1 cellular context compared by ENCODE assay signal in the genomic region with DNA sequence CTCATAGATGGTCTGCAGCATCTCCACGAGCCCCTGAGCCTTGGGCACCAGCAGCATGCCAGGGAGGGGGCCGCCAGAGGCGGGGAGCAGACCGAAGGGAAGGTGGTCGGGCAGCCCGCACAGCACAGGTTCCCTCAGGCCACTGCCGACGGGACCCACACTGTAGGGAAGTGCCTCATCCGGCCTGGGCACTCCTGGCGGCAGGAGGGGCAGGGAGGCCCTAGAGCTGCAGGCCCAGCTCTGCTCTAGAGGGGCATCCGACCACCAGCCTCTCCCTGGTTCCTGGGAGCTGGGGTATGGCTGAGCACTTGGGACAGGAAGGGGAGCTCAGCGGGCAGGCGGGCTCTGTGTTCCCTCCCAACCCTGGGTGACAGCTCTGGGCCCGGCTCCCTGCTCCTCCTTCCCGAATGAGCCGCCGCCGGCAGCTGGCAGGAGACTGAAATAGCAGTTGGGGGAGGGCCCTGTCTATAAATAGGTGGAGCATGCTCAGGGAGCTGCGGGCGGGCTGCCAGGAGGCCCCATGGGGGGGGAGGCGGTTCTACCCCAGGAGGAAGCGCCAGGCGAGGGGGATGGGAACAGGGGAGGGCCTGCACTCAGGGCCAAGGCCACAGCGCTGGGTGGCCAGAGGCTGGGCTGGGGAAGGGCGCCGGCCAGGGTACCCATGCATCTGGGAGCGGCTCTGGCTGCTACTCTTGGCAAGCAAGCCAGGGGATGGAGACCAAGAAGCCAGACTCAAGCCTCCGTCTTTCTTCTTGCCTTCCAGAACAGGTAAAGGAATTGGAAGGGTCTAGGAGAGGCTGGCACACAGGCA.
TF ChIP-seq lines count a peak whose summit lies in the region.

No MANE protein-coding gene starts in this region.

TF ChIP-seq in HepG2, 621 proteins besides CTCF, POLR2A, EP300 and RAD21 (continued from another document and continues in another):
- TF ChIP-seq, protein P1, sequence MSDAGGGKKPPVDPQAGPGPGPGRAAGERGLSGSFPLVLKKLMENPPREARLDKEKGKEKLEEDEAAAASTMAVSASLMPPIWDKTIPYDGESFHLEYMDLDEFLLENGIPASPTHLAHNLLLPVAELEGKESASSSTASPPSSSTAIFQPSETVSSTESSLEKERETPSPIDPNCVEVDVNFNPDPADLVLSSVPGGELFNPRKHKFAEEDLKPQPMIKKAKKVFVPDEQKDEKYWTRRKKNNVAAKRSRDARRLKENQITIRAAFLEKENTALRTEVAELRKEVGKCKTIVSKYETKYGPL (CRISPR knock-in tag; IDR thresholded peaks at IDR 0.05): no peak
- no peak for TF ChIP-seq MAFK (conservative IDR thresholded peaks at IDR 0.05 in 1 of 2, IDR thresholded peaks at IDR 0.05 in 1 of 2; ENCODE audit: low read length in 2 of 2)
- TF ChIP-seq HES4 (CRISPR knock-in tag; IDR thresholded peaks at IDR 0.05; ENCODE audit: borderline replicate concordance): peak; percentile 90
- peak; percentile 98 for TF ChIP-seq HOXA5 (CRISPR knock-in tag; IDR thresholded peaks at IDR 0.05)
- TF ChIP-seq YY1 (IDR thresholded peaks at IDR 0.05; ENCODE audit: insufficient read depth, insufficient replicate concordance, low read depth, low read length): peak; percentile 71
- peak; percentile 99 for TF ChIP-seq TBX2 (CRISPR knock-in tag; IDR thresholded peaks at IDR 0.05; ENCODE audit: borderline replicate concordance)
- peak; percentile 58; the same call in 1 of the 2 replicates for TF ChIP-seq ZNF572 (CRISPR knock-in tag; IDR thresholded peaks at IDR 0.05)
- TF ChIP-seq, protein P2, sequence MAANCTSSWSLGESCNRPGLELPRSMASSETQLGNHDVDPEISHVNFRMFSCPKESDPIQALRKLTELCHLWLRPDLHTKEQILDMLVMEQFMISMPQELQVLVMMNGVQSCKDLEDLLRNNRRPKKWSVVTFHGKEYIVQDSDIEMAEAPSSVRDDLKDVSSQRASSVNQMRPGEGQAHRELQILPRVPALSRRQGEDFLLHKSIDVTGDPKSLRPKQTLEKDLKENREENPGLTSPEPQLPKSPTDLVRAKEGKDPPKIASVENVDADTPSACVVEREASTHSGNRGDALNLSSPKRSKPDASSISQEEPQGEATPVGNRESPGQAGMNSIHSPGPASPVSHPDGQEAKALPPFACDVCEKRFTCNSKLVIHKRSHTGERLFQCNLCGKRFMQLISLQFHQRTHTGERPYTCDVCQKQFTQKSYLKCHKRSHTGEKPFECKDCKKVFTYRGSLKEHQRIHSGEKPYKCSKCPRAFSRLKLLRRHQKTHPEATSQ (CRISPR knock-in tag; IDR thresholded peaks at IDR 0.05; ENCODE audit: borderline replicate concordance): peak; percentile 92; the same call in 1 of the 2 replicates
- TF ChIP-seq, protein P3, sequence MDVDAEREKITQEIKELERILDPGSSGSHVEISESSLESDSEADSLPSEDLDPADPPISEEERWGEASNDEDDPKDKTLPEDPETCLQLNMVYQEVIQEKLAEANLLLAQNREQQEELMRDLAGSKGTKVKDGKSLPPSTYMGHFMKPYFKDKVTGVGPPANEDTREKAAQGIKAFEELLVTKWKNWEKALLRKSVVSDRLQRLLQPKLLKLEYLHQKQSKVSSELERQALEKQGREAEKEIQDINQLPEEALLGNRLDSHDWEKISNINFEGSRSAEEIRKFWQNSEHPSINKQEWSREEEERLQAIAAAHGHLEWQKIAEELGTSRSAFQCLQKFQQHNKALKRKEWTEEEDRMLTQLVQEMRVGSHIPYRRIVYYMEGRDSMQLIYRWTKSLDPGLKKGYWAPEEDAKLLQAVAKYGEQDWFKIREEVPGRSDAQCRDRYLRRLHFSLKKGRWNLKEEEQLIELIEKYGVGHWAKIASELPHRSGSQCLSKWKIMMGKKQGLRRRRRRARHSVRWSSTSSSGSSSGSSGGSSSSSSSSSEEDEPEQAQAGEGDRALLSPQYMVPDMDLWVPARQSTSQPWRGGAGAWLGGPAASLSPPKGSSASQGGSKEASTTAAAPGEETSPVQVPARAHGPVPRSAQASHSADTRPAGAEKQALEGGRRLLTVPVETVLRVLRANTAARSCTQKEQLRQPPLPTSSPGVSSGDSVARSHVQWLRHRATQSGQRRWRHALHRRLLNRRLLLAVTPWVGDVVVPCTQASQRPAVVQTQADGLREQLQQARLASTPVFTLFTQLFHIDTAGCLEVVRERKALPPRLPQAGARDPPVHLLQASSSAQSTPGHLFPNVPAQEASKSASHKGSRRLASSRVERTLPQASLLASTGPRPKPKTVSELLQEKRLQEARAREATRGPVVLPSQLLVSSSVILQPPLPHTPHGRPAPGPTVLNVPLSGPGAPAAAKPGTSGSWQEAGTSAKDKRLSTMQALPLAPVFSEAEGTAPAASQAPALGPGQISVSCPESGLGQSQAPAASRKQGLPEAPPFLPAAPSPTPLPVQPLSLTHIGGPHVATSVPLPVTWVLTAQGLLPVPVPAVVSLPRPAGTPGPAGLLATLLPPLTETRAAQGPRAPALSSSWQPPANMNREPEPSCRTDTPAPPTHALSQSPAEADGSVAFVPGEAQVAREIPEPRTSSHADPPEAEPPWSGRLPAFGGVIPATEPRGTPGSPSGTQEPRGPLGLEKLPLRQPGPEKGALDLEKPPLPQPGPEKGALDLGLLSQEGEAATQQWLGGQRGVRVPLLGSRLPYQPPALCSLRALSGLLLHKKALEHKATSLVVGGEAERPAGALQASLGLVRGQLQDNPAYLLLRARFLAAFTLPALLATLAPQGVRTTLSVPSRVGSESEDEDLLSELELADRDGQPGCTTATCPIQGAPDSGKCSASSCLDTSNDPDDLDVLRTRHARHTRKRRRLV (CRISPR knock-in tag; IDR thresholded peaks at IDR 0.05): peak; percentile 97
- TF ChIP-seq BCL6 (CRISPR knock-in tag; IDR thresholded peaks at IDR 0.05): peak; percentile 89
- TF ChIP-seq, protein P4, sequence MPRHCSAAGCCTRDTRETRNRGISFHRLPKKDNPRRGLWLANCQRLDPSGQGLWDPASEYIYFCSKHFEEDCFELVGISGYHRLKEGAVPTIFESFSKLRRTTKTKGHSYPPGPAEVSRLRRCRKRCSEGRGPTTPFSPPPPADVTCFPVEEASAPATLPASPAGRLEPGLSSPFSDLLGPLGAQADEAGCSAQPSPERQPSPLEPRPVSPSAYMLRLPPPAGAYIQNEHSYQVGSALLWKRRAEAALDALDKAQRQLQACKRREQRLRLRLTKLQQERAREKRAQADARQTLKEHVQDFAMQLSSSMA (CRISPR knock-in tag; IDR thresholded peaks at IDR 0.05): peak; percentile 29; the same call in 1 of the 2 replicates
- no peak for TF ChIP-seq ZNF251 (CRISPR knock-in tag; IDR thresholded peaks at IDR 0.05)
- TF ChIP-seq KMT2B (CRISPR knock-in tag; IDR thresholded peaks at IDR 0.05): peak; percentile 71; the same call in 1 of the 2 replicates
- peak; percentile 93 for TF ChIP-seq ZNF749 (CRISPR knock-in tag; IDR thresholded peaks at IDR 0.05; ENCODE audit: borderline replicate concordance)
- TF ChIP-seq ASH2L (IDR thresholded peaks at IDR 0.05; ENCODE audit: insufficient read length, low read depth, low read length): peak; percentile 82
- peak; percentile 98 for TF ChIP-seq ZNF607 (CRISPR knock-in tag; IDR thresholded peaks at IDR 0.05; ENCODE audit: borderline replicate concordance)
- TF ChIP-seq SP5 (CRISPR knock-in tag; IDR thresholded peaks at IDR 0.05; ENCODE audit: borderline replicate concordance, low read depth): peak; percentile 98
- 0 out of 2 replicates have a peak, but pooled peaks have one; percentile 85 for TF ChIP-seq ZNF678 (CRISPR knock-in tag; IDR thresholded peaks at IDR 0.05)
- no peak for TF ChIP-seq ZNF382 (CRISPR knock-in tag; IDR thresholded peaks at IDR 0.05; ENCODE audit: borderline replicate concordance)
- TF ChIP-seq CC2D1A (CRISPR knock-in tag; IDR thresholded peaks at IDR 0.05): 0 out of 2 replicates have a peak, but pooled peaks have one; percentile 22
- TF ChIP-seq, protein P5, sequence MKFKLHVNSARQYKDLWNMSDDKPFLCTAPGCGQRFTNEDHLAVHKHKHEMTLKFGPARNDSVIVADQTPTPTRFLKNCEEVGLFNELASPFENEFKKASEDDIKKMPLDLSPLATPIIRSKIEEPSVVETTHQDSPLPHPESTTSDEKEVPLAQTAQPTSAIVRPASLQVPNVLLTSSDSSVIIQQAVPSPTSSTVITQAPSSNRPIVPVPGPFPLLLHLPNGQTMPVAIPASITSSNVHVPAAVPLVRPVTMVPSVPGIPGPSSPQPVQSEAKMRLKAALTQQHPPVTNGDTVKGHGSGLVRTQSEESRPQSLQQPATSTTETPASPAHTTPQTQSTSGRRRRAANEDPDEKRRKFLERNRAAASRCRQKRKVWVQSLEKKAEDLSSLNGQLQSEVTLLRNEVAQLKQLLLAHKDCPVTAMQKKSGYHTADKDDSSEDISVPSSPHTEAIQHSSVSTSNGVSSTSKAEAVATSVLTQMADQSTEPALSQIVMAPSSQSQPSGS (CRISPR knock-in tag; IDR thresholded peaks at IDR 0.05): peak; percentile 86
- peak; percentile 85 for TF ChIP-seq GFI1 (CRISPR knock-in tag; IDR thresholded peaks at IDR 0.05; ENCODE audit: borderline replicate concordance)
- peak; percentile 31; the same call in 1 of the 2 replicates for TF ChIP-seq ZNF24 (IDR thresholded peaks at IDR 0.05)
- TF ChIP-seq, protein P6, sequence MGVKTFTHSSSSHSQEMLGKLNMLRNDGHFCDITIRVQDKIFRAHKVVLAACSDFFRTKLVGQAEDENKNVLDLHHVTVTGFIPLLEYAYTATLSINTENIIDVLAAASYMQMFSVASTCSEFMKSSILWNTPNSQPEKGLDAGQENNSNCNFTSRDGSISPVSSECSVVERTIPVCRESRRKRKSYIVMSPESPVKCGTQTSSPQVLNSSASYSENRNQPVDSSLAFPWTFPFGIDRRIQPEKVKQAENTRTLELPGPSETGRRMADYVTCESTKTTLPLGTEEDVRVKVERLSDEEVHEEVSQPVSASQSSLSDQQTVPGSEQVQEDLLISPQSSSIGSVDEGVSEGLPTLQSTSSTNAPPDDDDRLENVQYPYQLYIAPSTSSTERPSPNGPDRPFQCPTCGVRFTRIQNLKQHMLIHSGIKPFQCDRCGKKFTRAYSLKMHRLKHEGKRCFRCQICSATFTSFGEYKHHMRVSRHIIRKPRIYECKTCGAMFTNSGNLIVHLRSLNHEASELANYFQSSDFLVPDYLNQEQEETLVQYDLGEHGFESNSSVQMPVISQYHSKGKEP (CRISPR knock-in tag; IDR thresholded peaks at IDR 0.05): peak; percentile 78; the same call in 1 of the 2 replicates
- 0 out of 2 replicates have a peak, but pooled peaks have one; percentile 89 for TF ChIP-seq ZNF724P (CRISPR knock-in tag; IDR thresholded peaks at IDR 0.05; ENCODE audit: borderline replicate concordance)
- no peak; the same call in 1 of the 2 replicates for TF ChIP-seq ZNF460 (CRISPR knock-in tag; IDR thresholded peaks at IDR 0.05; ENCODE audit: borderline replicate concordance)
- TF ChIP-seq ZNF816 (CRISPR knock-in tag; IDR thresholded peaks at IDR 0.05; ENCODE audit: borderline replicate concordance): no peak
- TF ChIP-seq TARDBP (CRISPR knock-in tag; IDR thresholded peaks at IDR 0.05): peak; percentile 100
- TF ChIP-seq MYC (CRISPR knock-in tag; IDR thresholded peaks at IDR 0.05; ENCODE audit: borderline replicate concordance): peak; percentile 91
- peak; percentile 99 for TF ChIP-seq ZNF451 (CRISPR knock-in tag; IDR thresholded peaks at IDR 0.05)
- TF ChIP-seq FLYWCH1 (CRISPR knock-in tag; IDR thresholded peaks at IDR 0.05): no peak
- TF ChIP-seq, protein P7, sequence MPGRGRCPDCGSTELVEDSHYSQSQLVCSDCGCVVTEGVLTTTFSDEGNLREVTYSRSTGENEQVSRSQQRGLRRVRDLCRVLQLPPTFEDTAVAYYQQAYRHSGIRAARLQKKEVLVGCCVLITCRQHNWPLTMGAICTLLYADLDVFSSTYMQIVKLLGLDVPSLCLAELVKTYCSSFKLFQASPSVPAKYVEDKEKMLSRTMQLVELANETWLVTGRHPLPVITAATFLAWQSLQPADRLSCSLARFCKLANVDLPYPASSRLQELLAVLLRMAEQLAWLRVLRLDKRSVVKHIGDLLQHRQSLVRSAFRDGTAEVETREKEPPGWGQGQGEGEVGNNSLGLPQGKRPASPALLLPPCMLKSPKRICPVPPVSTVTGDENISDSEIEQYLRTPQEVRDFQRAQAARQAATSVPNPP (CRISPR knock-in tag; IDR thresholded peaks at IDR 0.05): peak; percentile 90
- TF ChIP-seq, protein P8, sequence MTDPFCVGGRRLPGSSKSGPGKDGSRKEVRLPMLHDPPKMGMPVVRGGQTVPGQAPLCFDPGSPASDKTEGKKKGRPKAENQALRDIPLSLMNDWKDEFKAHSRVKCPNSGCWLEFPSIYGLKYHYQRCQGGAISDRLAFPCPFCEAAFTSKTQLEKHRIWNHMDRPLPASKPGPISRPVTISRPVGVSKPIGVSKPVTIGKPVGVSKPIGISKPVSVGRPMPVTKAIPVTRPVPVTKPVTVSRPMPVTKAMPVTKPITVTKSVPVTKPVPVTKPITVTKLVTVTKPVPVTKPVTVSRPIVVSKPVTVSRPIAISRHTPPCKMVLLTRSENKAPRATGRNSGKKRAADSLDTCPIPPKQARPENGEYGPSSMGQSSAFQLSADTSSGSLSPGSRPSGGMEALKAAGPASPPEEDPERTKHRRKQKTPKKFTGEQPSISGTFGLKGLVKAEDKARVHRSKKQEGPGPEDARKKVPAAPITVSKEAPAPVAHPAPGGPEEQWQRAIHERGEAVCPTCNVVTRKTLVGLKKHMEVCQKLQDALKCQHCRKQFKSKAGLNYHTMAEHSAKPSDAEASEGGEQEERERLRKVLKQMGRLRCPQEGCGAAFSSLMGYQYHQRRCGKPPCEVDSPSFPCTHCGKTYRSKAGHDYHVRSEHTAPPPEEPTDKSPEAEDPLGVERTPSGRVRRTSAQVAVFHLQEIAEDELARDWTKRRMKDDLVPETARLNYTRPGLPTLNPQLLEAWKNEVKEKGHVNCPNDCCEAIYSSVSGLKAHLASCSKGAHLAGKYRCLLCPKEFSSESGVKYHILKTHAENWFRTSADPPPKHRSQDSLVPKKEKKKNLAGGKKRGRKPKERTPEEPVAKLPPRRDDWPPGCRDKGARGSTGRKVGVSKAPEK (CRISPR knock-in tag; IDR thresholded peaks at IDR 0.05; ENCODE audit: borderline replicate concordance): peak; percentile 90; the same call in 1 of the 2 replicates
- peak; percentile 51 for TF ChIP-seq PTBP1 (IDR thresholded peaks at IDR 0.05; ENCODE audit: low read depth, low read length, poor library complexity, severe bottlenecking)
- TF ChIP-seq, protein P9, sequence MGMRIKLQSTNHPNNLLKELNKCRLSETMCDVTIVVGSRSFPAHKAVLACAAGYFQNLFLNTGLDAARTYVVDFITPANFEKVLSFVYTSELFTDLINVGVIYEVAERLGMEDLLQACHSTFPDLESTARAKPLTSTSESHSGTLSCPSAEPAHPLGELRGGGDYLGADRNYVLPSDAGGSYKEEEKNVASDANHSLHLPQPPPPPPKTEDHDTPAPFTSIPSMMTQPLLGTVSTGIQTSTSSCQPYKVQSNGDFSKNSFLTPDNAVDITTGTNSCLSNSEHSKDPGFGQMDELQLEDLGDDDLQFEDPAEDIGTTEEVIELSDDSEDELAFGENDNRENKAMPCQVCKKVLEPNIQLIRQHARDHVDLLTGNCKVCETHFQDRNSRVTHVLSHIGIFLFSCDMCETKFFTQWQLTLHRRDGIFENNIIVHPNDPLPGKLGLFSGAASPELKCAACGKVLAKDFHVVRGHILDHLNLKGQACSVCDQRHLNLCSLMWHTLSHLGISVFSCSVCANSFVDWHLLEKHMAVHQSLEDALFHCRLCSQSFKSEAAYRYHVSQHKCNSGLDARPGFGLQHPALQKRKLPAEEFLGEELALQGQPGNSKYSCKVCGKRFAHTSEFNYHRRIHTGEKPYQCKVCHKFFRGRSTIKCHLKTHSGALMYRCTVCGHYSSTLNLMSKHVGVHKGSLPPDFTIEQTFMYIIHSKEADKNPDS (CRISPR knock-in tag; IDR thresholded peaks at IDR 0.05): no peak
- TF ChIP-seq MAZ (IDR thresholded peaks at IDR 0.05; ENCODE audit: borderline replicate concordance, low read depth, low read length): peak; percentile 99
- peak; percentile 99 for TF ChIP-seq MAZ (CRISPR knock-in tag; IDR thresholded peaks at IDR 0.05; ENCODE audit: low read depth)
- no peak; the same call in 1 of the 2 replicates for TF ChIP-seq JDP2 (CRISPR knock-in tag; IDR thresholded peaks at IDR 0.05; ENCODE audit: borderline replicate concordance)
- TF ChIP-seq CBFB (CRISPR knock-in tag; IDR thresholded peaks at IDR 0.05): peak; percentile 88
- no peak; the same call in 1 of the 2 replicates for TF ChIP-seq ONECUT2 (CRISPR knock-in tag; IDR thresholded peaks at IDR 0.05)
